Comparison of ENCODE assay signal across 18 cellular contexts in genomic region chr11:76212086-76213035, GRCh38.
"Had no signal": no experiment of that assay in that cellular context is flagged by ENCODE, and none has a peak within 500 bp of the region (broad histone marks: within the 10 kb centered on the region; RNA-seq: fewer than 3 reads in every experiment).

No MANE protein-coding gene starts in this region.

- ATAC-seq: heart left ventricle, left lung, sciatic nerve, T-cell had no signal

- H3K4me3 ChIP-seq: heart left ventricle, left lung, spleen had no signal

- H3K36me3 ChIP-seq: heart left ventricle, left lung, spleen had no signal

- H3K9me3 ChIP-seq: heart left ventricle, left lung, spleen had no signal

- H3K9me3 Mint-ChIP-seq: activated T-helper 1 cell treated with anti-CD3 and anti-CD28 coated beads, Interleukin-12 subunit alpha, Interleukin-12 subunit beta, Interleukin-2, Interleukin-4 antibody, amounts not matched to agents 30 ng/mL and 10 ng/mL and 1 ng/mL, durations not matched to agents 14 hours and 24 hours and 36 hours; T-cell; type B pancreatic cell had no signal

- H3K36me3 Mint-ChIP-seq: T-cell, type B pancreatic cell had no signal

- H3K27ac ChIP-seq: heart left ventricle, left lung, spleen, VCaP had no signal

- DNase-seq: activated CD4-positive, alpha-beta T cell treated with anti-CD3 and anti-CD28 coated beads for 4 hours; activated naive CD4-positive, alpha-beta T cell treated with Interleukin-2 at 50 U/mL for 16 hours; central memory CD4-positive, alpha-beta T cell; effector memory CD4-positive, alpha-beta T cell; mesendoderm; spleen; stimulated activated CD4-positive, alpha-beta T cell treated with anti-CD3 and anti-CD28 coated beads, Interleukin-1b, Interleukin-23, amount 100 ng/mL, for 48 hours; stimulated activated naive CD4-positive, alpha-beta T cell; substantia nigra; T-cell; T1000 had no signal

- H3K27ac Mint-ChIP-seq: activated T-helper 1 cell treated with anti-CD3 and anti-CD28 coated beads, Interleukin-12 subunit alpha, Interleukin-12 subunit beta, Interleukin-2, Interleukin-4 antibody, amounts not matched to agents 30 ng/mL and 10 ng/mL and 1 ng/mL, durations not matched to agents 14 hours and 24 hours and 36 hours; progenitor cell of endocrine pancreas; T-cell; type B pancreatic cell had no signal
